In genomic region chr10:108465871-108466641, GRCh38 we compare ENCODE assay signal across 9 cellular contexts.
DNase-seq lines count a peak whose midpoint lies in the region; ATAC-seq, FAIRE-seq and TF ChIP-seq lines count a peak whose summit lies in the region.
"Had no signal": no experiment of that assay in that cellular context is flagged by ENCODE, and none has a peak within 500 bp of the region (broad histone marks: within the 10 kb centered on the region; RNA-seq: fewer than 3 reads in every experiment).

No MANE protein-coding gene starts in this region.

- H3K36me3 Mint-ChIP-seq in progenitor cell of endocrine pancreas (ENCODE audit: insufficient read depth), result no peaks in the 10 kb centered on the region
- H3K36me3 Mint-ChIP-seq in activated T-helper 17 cell treated with anti-CD3 and anti-CD28 coated beads, Interleukin-2, amount 50 U/mL, for 72 hours (ENCODE audit: low read depth), result no peaks in the 10 kb centered on the region

- DNase-seq in EH (ENCODE audit: low read depth) (peak; percentile 18), amniotic epithelial cell (ENCODE audit: low read depth) (peak; percentile 14), iPS DF 19.7 (ENCODE audit: low read depth, low spot score) (peak; percentile 9), progenitor cell of endocrine pancreas (ENCODE audit: low spot score, unreplicated experiment) (peak; percentile 36), NCI-H2227 treated with DMSO at 0.1 percent for 48 hours (lab: John Stamatoyannopoulos, UW) (no peak), HTR-8/SVneo (ENCODE audit: insufficient read length, low spot score) (no peak), foreskin melanocyte (no peak)
- DNase-seq: central memory CD4-positive, alpha-beta T cell had no signal

- H3K27me3 Mint-ChIP-seq in progenitor cell of endocrine pancreas, result peaks cover 41% of the 10 kb centered on the region
- H3K27me3 Mint-ChIP-seq in activated T-helper 17 cell treated with anti-CD3 and anti-CD28 coated beads, Interleukin-2, amount 50 U/mL, for 72 hours, result peaks cover 7% of the 10 kb centered on the region

- H3K9me3 Mint-ChIP-seq in progenitor cell of endocrine pancreas (ENCODE audit: low read depth), result peaks cover 10% of the 10 kb centered on the region
- H3K9me3 Mint-ChIP-seq in activated T-helper 17 cell treated with anti-CD3 and anti-CD28 coated beads, Interleukin-2, amount 50 U/mL, for 72 hours, result peaks cover 8% of the 10 kb centered on the region

- H3K4me3 Mint-ChIP-seq in progenitor cell of endocrine pancreas (ENCODE audit: low read depth), result peak overlapping the region; percentile 74
- H3K4me3 Mint-ChIP-seq in activated T-helper 17 cell treated with anti-CD3 and anti-CD28 coated beads, Interleukin-2, amount 50 U/mL, for 72 hours, result no peak overlapping the region

- no peak overlapping the region for H3K27ac Mint-ChIP-seq in progenitor cell of endocrine pancreas
- no peak overlapping the region for H3K27ac Mint-ChIP-seq in activated T-helper 17 cell treated with anti-CD3 and anti-CD28 coated beads, Interleukin-2, amount 50 U/mL, for 72 hours

- ATAC-seq in activated T-helper 17 cell treated with anti-CD3 and anti-CD28 coated beads, Interleukin-2, amount 50 U/mL, for 72 hours (replicated peaks), result no peak

- H3K4me1 Mint-ChIP-seq in progenitor cell of endocrine pancreas (ENCODE audit: low read depth), result peaks cover 1% of the 10 kb centered on the region
- no peaks in the 10 kb centered on the region for H3K4me1 Mint-ChIP-seq in activated T-helper 17 cell treated with anti-CD3 and anti-CD28 coated beads, Interleukin-2, amount 50 U/mL, for 72 hours

- FAIRE-seq in HTR-8/SVneo (lab: Jason Lieb, UNC), result no peak

- no peak for TF ChIP-seq CTCF in progenitor cell of endocrine pancreas (IDR thresholded peaks at IDR 0.05; ENCODE audit: unreplicated experiment)

Comparison
In these comparisons a context has a peak if more than half of its experiments do, and no peak if none do; other contexts are left out.
1. DNase-seq: peak in EH (single experiment), amniotic epithelial cell (single experiment), iPS DF 19.7 (single experiment) and progenitor cell of endocrine pancreas (single experiment); none in NCI-H2227 treated with DMSO at 0.1 percent for 48 hours (single experiment), HTR-8/SVneo (single experiment) and foreskin melanocyte (single experiment).